ENCODE assay signal across 8 cellular contexts in the genomic region with DNA sequence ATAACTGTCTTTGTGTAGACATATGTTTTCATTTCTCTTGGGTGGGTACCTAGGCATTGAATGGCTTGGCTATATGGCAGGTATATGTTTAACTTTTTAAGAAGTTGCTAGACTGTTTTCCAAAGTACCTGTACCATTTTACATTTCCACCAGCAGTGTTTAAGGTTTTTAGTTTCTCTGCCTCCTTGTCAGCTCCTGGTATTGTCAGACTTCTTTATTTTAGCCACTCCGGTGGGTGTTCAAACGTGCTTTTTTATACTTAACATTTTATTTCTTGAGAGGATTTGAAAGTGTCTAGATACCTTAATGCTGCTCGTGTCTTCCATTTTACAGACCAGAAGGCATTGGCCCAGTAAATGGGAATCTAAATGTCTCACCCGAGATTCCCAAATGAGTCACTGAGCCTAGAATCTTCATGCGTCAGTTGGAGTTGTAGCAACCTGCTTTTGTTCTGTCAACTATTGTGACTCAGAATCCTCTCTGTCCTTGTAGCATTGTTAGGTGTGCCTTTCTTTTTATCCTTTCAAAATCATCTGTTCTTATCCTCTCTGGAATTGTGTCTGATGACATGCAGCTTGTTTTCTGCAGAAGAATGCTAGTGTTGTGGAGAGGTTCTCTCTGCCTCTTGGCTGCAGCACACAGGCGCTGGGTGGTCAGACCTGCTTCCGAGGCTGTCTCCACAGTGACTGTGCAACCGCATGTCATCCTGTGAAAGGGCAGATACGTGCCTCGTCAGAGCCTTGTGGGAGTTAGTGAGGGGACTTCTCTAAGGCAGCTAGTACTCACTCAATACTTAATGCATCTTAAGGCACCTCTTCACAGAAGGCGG.
DNase-seq lines count a peak whose midpoint lies in the region; FAIRE-seq and TF ChIP-seq lines count a peak whose summit lies in the region.

No MANE protein-coding gene starts in this region.

- no peak overlapping the region for H3K18ac ChIP-seq in mesenchymal stem cell (ENCODE audit: low read depth in 1 of 2, low read length in 2 of 2)

- no peak overlapping the region for H3K4me2 ChIP-seq in mesenchymal stem cell (ENCODE audit: low read length, poor library complexity, severe bottlenecking)

- no peaks in the 10 kb centered on the region for H3K27me3 ChIP-seq in mesenchymal stem cell (ENCODE audit: control insufficient read depth in 1 of 2, insufficient read depth in 1 of 2, low read length in 2 of 2)

- H2AK5ac ChIP-seq in mesenchymal stem cell (ENCODE audit: low read length, severe bottlenecking), result peak overlapping the region; percentile 25

- peak; percentile 17 for DNase-seq in activated CD4-positive, alpha-beta T cell treated with anti-CD3 and anti-CD28 coated beads for 48 hours
- DNase-seq in activated CD4-positive, alpha-beta T cell treated with anti-CD3 and anti-CD28 coated beads, Interleukin-2, amount 50 U/mL, for 48 hours, result no peak
- DNase-seq in choroid plexus epithelial cell (ENCODE audit: low read depth) (peak; percentile 81), mesenchymal stem cell (peak; percentile 93), urothelium cell line (ENCODE audit: low spot score) (peak; percentile 44), nephron progenitor cell (no peak)
- no peak for DNase-seq in activated CD8-positive, alpha-beta memory T cell treated with anti-CD3 and anti-CD28 coated beads, Interleukin-2, amount 50 U/mL, for 48 hours
- DNase-seq in activated naive CD4-positive, alpha-beta T cell (lab: John Stamatoyannopoulos, UW), result no peak

- no peak overlapping the region for H2BK120ac ChIP-seq in mesenchymal stem cell (ENCODE audit: low read depth, low read length)

- FAIRE-seq in urothelium cell line (lab: Jason Lieb, UNC), result no peak

- peaks cover 16% of the 10 kb centered on the region for H3K4me1 Mint-ChIP-seq in nephron progenitor cell

- no peak overlapping the region for H3K27ac Mint-ChIP-seq in nephron progenitor cell

- peaks cover 75% of the 10 kb centered on the region for H3K36me3 Mint-ChIP-seq in nephron progenitor cell (ENCODE audit: low read depth)

- peak overlapping the region in 1 of 2 experiments; percentile 64 for H3K23ac ChIP-seq in mesenchymal stem cell (ENCODE audit: low read length in 2 of 2)

- H4K8ac ChIP-seq in mesenchymal stem cell (ENCODE audit: low read length), result no peak overlapping the region

- H4K91ac ChIP-seq in mesenchymal stem cell (ENCODE audit: low read length), result no peak overlapping the region

- peaks cover 20% of the 10 kb centered on the region for H3K4me1 ChIP-seq in mesenchymal stem cell (ENCODE audit: control insufficient read depth, insufficient read depth, low read depth, low read length)

- no peak overlapping the region for H2AFZ ChIP-seq in mesenchymal stem cell (ENCODE audit: low read depth, low read length)

- H3K9me3 Mint-ChIP-seq in nephron progenitor cell, result no peaks in the 10 kb centered on the region

- H3K36me3 ChIP-seq in mesenchymal stem cell (ENCODE audit: control insufficient read depth in 1 of 2, insufficient read depth in 2 of 2, low read depth in 1 of 2, low read length in 2 of 2), result peaks cover 32 to 58% of the 10 kb centered on the region in 2 experiments

- peak overlapping the region; percentile 45 for H3K9ac ChIP-seq in mesenchymal stem cell (ENCODE audit: low read length)

- no peak overlapping the region for H2BK5ac ChIP-seq in mesenchymal stem cell (ENCODE audit: low read depth, low read length, poor library complexity, severe bottlenecking)

- no peak overlapping the region for H2BK15ac ChIP-seq in mesenchymal stem cell (ENCODE audit: low read depth, poor library complexity, severe bottlenecking)

- H3K4ac ChIP-seq in mesenchymal stem cell (ENCODE audit: low read depth in 1 of 2, low read length in 2 of 2), result no peak overlapping the region

- H3K27ac ChIP-seq in mesenchymal stem cell (ENCODE audit: low read length, poor library complexity, severe bottlenecking), result peak overlapping the region; percentile 13

- 64% methylated on average over 9 of the region's 11 CpGs for WGBS in mesenchymal stem cell

- no peaks in the 10 kb centered on the region for H3K9me3 ChIP-seq in mesenchymal stem cell (ENCODE audit: control insufficient read depth, low read length)

- H2BK12ac ChIP-seq in mesenchymal stem cell (ENCODE audit: low read length in 2 of 2), result no peak overlapping the region

- H3K4me3 ChIP-seq in choroid plexus epithelial cell (ENCODE audit: low read depth, low read length), result no peak overlapping the region
- no peak overlapping the region for H3K4me3 ChIP-seq in mesenchymal stem cell (ENCODE audit: insufficient read depth in 1 of 2, low read depth in 1 of 2, low read length in 2 of 2)

- H3K27me3 Mint-ChIP-seq in nephron progenitor cell (ENCODE audit: low read depth, poor library complexity), result no peaks in the 10 kb centered on the region

- TF ChIP-seq CTCF in choroid plexus epithelial cell (conservative IDR thresholded peaks at IDR 0.05; ENCODE audit: low read depth, low read length), result no peak
- no peak for TF ChIP-seq CTCF in nephron progenitor cell (IDR thresholded peaks at IDR 0.05)

- H3K4me3 Mint-ChIP-seq in nephron progenitor cell, result no peak overlapping the region

- H3K14ac ChIP-seq in mesenchymal stem cell (ENCODE audit: low read length in 2 of 2), result no peak overlapping the region

- H3K79me1 ChIP-seq in mesenchymal stem cell (replicated peaks; ENCODE audit: low read length, poor library complexity, severe bottlenecking), result peaks cover 5% of the 10 kb centered on the region

Comparison
In these comparisons a context has a peak if more than half of its experiments do, and no peak if none do; other contexts are left out.
1. DNase-seq: peak in activated CD4-positive, alpha-beta T cell treated with anti-CD3 and anti-CD28 coated beads for 48 hours (single experiment), choroid plexus epithelial cell (single experiment), mesenchymal stem cell (single experiment) and urothelium cell line (single experiment); none in activated CD4-positive, alpha-beta T cell treated with anti-CD3 and anti-CD28 coated beads, Interleukin-2, amount 50 U/mL, for 48 hours (0 of 2), activated CD8-positive, alpha-beta memory T cell treated with anti-CD3 and anti-CD28 coated beads, Interleukin-2, amount 50 U/mL, for 48 hours (single experiment), activated naive CD4-positive, alpha-beta T cell (0 of 4) and nephron progenitor cell (single experiment).